ENCODE assay signal across 22 cellular contexts in the genomic region with DNA sequence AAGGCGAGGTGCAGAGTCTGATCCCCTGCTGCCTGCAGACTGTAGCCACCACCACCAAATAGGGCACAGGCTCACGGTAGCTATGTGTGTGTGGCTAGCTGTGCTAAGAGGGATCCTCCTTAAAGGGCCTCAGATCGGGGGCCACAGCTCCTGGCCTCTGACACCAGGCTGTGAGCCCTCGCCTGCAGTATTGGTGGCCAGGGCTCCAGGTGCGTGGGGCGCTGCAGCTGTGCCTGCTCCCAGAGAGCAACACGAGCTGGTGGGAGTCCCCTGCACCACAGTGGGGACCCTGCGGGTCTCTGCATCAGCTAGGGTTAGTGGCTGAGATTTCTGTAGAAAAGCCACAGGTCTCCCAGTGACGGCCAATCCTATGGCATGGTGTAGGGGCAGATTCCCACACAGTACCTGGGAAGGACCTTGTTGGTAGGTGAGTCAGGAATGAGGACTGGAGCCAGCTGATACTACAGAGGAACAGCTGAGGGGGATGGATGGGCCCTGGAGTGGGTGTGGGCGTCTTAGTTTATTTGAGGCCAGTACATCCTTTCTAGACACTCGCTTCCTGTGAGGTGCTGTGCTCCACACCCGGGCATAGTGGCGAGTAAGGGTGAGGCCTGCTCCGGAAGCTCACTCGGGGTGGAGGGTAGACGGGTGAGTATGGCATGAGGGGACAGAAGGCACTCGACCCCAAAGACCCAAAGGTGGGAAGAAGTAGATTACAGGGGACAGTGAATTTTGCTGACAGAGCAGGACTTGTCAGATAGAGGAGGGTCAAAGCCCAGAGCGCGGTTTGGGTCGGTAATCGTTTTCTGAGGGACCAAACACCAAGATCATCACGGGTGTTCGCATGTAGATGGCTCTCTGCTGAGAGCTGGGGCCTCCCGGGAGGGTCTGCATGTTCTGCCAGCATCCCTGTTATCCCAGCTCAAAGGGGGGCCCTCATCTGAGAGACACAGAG.
DNase-seq lines count a peak whose midpoint lies in the region; ATAC-seq and TF ChIP-seq lines count a peak whose summit lies in the region.
"Had no signal": no experiment of that assay in that cellular context is flagged by ENCODE, and none has a peak within 500 bp of the region (broad histone marks: within the 10 kb centered on the region; RNA-seq: fewer than 3 reads in every experiment).

No MANE protein-coding gene starts in this region.

- no peak overlapping the region for H3K9ac ChIP-seq in mesendoderm (ENCODE audit: low read length)

- H3K9me3 Mint-ChIP-seq in T-helper 1 cell treated with Interleukin-12 subunit alpha and Interleukin-12 subunit beta and Interleukin-4 antibody, amounts not matched to agents 30 μg/mL and 1 μg/mL, for 36 hours: no peaks in the 10 kb centered on the region
- no peaks in the 10 kb centered on the region for H3K9me3 Mint-ChIP-seq in stimulated activated naive B cell treated with anti-CD40 and anti-IgM and Interleukin-4, amounts not matched to agents 10 μg/mL and 1 μg/mL and 100 μg/mL, for 72 hours
- peaks cover 4% of the 10 kb centered on the region for H3K9me3 Mint-ChIP-seq in chondrocyte (ENCODE audit: low read depth)

- H2BK15ac ChIP-seq in mesendoderm (replicated peaks; ENCODE audit: low read depth): no peak overlapping the region

- H3K79me2 ChIP-seq in mesendoderm (ENCODE audit: control insufficient read depth, insufficient read depth, low read length): no peaks in the 10 kb centered on the region

- no peaks in the 10 kb centered on the region for H3K27me3 Mint-ChIP-seq in T-helper 1 cell treated with Interleukin-12 subunit alpha and Interleukin-12 subunit beta and Interleukin-4 antibody, amounts not matched to agents 30 μg/mL and 1 μg/mL, for 36 hours (ENCODE audit: low read depth)
- H3K27me3 Mint-ChIP-seq in T-helper 17 cell (no peaks in the 10 kb centered on the region), chondrocyte (ENCODE audit: low read depth) (no peaks in the 10 kb centered on the region)
- H3K27me3 Mint-ChIP-seq in stimulated activated naive B cell treated with anti-CD40 and anti-IgM and Interleukin-4, amounts not matched to agents 10 μg/mL and 1 μg/mL and 100 μg/mL, for 72 hours: no peaks in the 10 kb centered on the region

- no peaks in the 10 kb centered on the region for H3K36me3 ChIP-seq in mesendoderm (ENCODE audit: control insufficient read depth, insufficient read depth, low read length)
- H3K36me3 ChIP-seq: MG63 had no signal

- H2BK120ac ChIP-seq in mesendoderm (ENCODE audit: low read depth, low read length): no peak overlapping the region

- no peak overlapping the region for H4K5ac ChIP-seq in mesendoderm (ENCODE audit: low read length)

- peak overlapping the region; percentile 66 for H3K23ac ChIP-seq in mesendoderm (ENCODE audit: low read length)

- no peak overlapping the region for H3K4me3 ChIP-seq in mesendoderm (ENCODE audit: low read length)
- H3K4me3 ChIP-seq: MG63, PC-9 had no signal

- peaks cover 7% of the 10 kb centered on the region for H3K4me1 Mint-ChIP-seq in T-helper 1 cell treated with Interleukin-12 subunit alpha and Interleukin-12 subunit beta and Interleukin-4 antibody, amounts not matched to agents 30 μg/mL and 1 μg/mL, for 36 hours (ENCODE audit: low read depth)
- peaks cover 21% of the 10 kb centered on the region for H3K4me1 Mint-ChIP-seq in T-helper 17 cell
- H3K4me1 Mint-ChIP-seq in stimulated activated naive B cell treated with anti-CD40 and anti-IgM and Interleukin-4, amounts not matched to agents 10 μg/mL and 1 μg/mL and 100 μg/mL, for 72 hours: peaks cover 23 to 36% of the 10 kb centered on the region in 2 donors
- H3K4me1 Mint-ChIP-seq in chondrocyte (ENCODE audit: low read depth): peaks cover 4% of the 10 kb centered on the region

- H3K56ac ChIP-seq in mesendoderm (ENCODE audit: low read length): peak overlapping the region; percentile 15

- H2AK5ac ChIP-seq in mesendoderm (ENCODE audit: low read length): no peak overlapping the region

- peaks cover 9% of the 10 kb centered on the region for H3K4me1 ChIP-seq in mesendoderm (ENCODE audit: control insufficient read depth, low read depth, low read length)

- no peak overlapping the region for H3K4me2 ChIP-seq in mesendoderm (ENCODE audit: low read length)
- H3K4me2 ChIP-seq: PC-9 had no signal

- no peak for DNase-seq in T-helper 1 cell
- no peak for DNase-seq in T-helper 17 cell
- no peak for DNase-seq in mesendoderm
- no peak for DNase-seq in stimulated activated naive B cell treated with anti-CD40 and anti-IgM and Interleukin-4, amounts not matched to agents 10 μg/mL and 1 μg/mL and 100 μg/mL, for 72 hours
- no peak for DNase-seq in chondrocyte (ENCODE audit: low spot score)
- no peak for DNase-seq in DMS153 (lab: John Stamatoyannopoulos, UW)
- DNase-seq: DMS79 treated with DMSO at 0.1 percent for 48 hours, GOT3, Kasumi-1, MG63, NCI-H1048, NCI-H1436, NCI-H2029, NCI-H345, NCI-H524 treated with DMSO at 0.1 percent for 48 hours, PC-9, SIG-M5 had no signal

- no peak overlapping the region for H2BK5ac ChIP-seq in mesendoderm (ENCODE audit: low read length)

- H3K79me1 ChIP-seq in mesendoderm (ENCODE audit: low read length): no peaks in the 10 kb centered on the region

- H3K36me3 Mint-ChIP-seq in T-helper 1 cell treated with Interleukin-12 subunit alpha and Interleukin-12 subunit beta and Interleukin-4 antibody, amounts not matched to agents 30 μg/mL and 1 μg/mL, for 36 hours (ENCODE audit: low read depth): peaks cover 15% of the 10 kb centered on the region
- H3K36me3 Mint-ChIP-seq in T-helper 17 cell (ENCODE audit: low read depth): peaks cover 17% of the 10 kb centered on the region
- H3K36me3 Mint-ChIP-seq in stimulated activated naive B cell treated with anti-CD40 and anti-IgM and Interleukin-4, amounts not matched to agents 10 μg/mL and 1 μg/mL and 100 μg/mL, for 72 hours: peaks cover 46 to 53% of the 10 kb centered on the region in 2 donors
- peaks cover 12% of the 10 kb centered on the region for H3K36me3 Mint-ChIP-seq in chondrocyte (ENCODE audit: low read depth)

- no peaks in the 10 kb centered on the region for H3K27me3 ChIP-seq in mesendoderm (ENCODE audit: insufficient read depth, low read length, poor library complexity)
- H3K27me3 ChIP-seq: MG63 had no signal

- H4K8ac ChIP-seq in mesendoderm (ENCODE audit: low read depth, low read length): no peak overlapping the region

- no CpG with 5 or more reads among the region's 24 CpGs for WGBS in mesendoderm (ENCODE audit: extremely low coverage, insufficient coverage, low lambda C conversion rate)

- no peak for TF ChIP-seq CTCF in chondrocyte (IDR thresholded peaks at IDR 0.05)

- H3K4ac ChIP-seq in mesendoderm (ENCODE audit: low read depth, low read length): no peak overlapping the region

- no peak overlapping the region for H3K27ac ChIP-seq in mesendoderm (ENCODE audit: low read depth, low read length)
- H3K27ac ChIP-seq: 22Rv1, PC-9, RWPE1 had no signal

- no peak overlapping the region for H3K4me3 Mint-ChIP-seq in T-helper 1 cell treated with Interleukin-12 subunit alpha and Interleukin-12 subunit beta and Interleukin-4 antibody, amounts not matched to agents 30 μg/mL and 1 μg/mL, for 36 hours
- H3K4me3 Mint-ChIP-seq in T-helper 17 cell: no peak overlapping the region
- no peak overlapping the region for H3K4me3 Mint-ChIP-seq in stimulated activated naive B cell treated with anti-CD40 and anti-IgM and Interleukin-4, amounts not matched to agents 10 μg/mL and 1 μg/mL and 100 μg/mL, for 72 hours
- H3K4me3 Mint-ChIP-seq in chondrocyte (ENCODE audit: unreplicated experiment): no peak overlapping the region
- H3K4me3 Mint-ChIP-seq: CD14-positive monocyte had no signal

- H3K27ac Mint-ChIP-seq in T-helper 1 cell treated with Interleukin-12 subunit alpha and Interleukin-12 subunit beta and Interleukin-4 antibody, amounts not matched to agents 30 μg/mL and 1 μg/mL, for 36 hours: peak overlapping the region; percentile 53
- peak overlapping the region; percentile 24 for H3K27ac Mint-ChIP-seq in T-helper 17 cell
- H3K27ac Mint-ChIP-seq in stimulated activated naive B cell treated with anti-CD40 and anti-IgM and Interleukin-4, amounts not matched to agents 10 μg/mL and 1 μg/mL and 100 μg/mL, for 72 hours: peak overlapping the region; percentile 59
- H3K27ac Mint-ChIP-seq in chondrocyte (ENCODE audit: unreplicated experiment): no peak overlapping the region

- ATAC-seq in T-helper 17 cell (no peak), HG02884 (IDR thresholded peaks at IDR 0.05; ENCODE audit: unreplicated experiment) (no peak)
- ATAC-seq in stimulated activated naive B cell treated with anti-CD40 and anti-IgM and Interleukin-4, amounts not matched to agents 10 μg/mL and 1 μg/mL and 100 μg/mL, for 72 hours (replicated peaks): no peak

- H3K9me3 ChIP-seq in T-helper 17 cell (ENCODE audit: control insufficient read depth, low read length, poor library complexity, severe bottlenecking): no peaks in the 10 kb centered on the region
- H3K9me3 ChIP-seq: MG63 had no signal

- H3K18ac ChIP-seq in mesendoderm (ENCODE audit: low read length): no peak overlapping the region
